23 cellular contexts compared by ENCODE assay signal in the genomic region with DNA sequence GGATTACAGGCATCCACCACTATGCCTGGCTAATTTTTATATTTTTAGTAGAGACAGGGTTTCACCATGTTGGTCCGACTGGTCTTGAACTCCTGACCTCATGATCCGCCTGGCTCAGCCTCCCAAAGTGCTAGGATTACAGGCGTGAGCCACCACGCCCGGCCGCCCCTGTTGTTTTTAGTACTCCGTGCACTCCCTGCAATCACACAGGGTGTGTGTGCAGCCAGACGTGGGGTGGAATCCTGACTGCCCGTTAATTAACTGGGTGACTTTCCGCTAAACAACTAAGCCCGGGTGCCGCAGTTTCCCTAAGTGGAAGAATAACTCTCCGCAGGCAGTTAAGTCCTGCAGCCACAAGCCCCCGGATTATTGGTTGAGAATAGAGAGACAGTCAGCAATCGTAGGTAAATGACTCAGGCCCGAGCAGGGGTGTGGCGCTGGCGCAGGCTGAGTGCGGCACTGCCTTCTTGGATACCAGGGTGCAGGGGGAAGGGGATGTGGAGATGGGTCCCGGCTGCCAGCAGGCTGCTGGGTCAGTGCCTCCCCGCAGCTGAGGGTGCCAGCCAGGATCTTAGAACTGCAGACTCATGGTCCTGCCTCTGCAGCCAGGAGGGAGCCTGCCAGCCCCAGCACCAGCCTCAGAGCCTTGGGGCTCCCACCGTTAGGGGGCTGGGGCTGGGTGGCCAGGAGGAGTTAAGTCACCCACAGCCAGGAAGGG. TPM values are rescaled to one million over a fixed set of nuclear protein-coding genes. Genes with fewer than 3 reads are reported as not detected.
DNase-seq lines count a peak whose midpoint lies in the region; ATAC-seq, FAIRE-seq and TF ChIP-seq lines count a peak whose summit lies in the region.
"Had no signal": no experiment of that assay in that cellular context is flagged by ENCODE, and none has a peak within 500 bp of the region (broad histone marks: within the 10 kb centered on the region; RNA-seq: fewer than 3 reads in every experiment).

No MANE protein-coding gene starts in this region.

- H3K4me1 ChIP-seq in HepG2 (ENCODE audit: insufficient read depth, low read length) (peaks cover 69% of the 10 kb centered on the region), right lobe of liver (peaks cover 0 to 3% (median 0%) of the 10 kb centered on the region in 4 donors), kidney (ENCODE audit: control insufficient read depth in 1 of 2, insufficient read depth in 1 of 2, low read depth in 1 of 2, low read length in 2 of 2) (peaks cover 0 to 4% of the 10 kb centered on the region in 2 donors), SJCRH30 (no peaks in the 10 kb centered on the region; the same call in 1 of the 2 replicates)

- H3K27me3 Mint-ChIP-seq in nephron progenitor cell (ENCODE audit: low read depth, poor library complexity) = no peaks in the 10 kb centered on the region
- H3K27me3 Mint-ChIP-seq in activated naive CD8-positive, alpha-beta T cell treated with anti-CD3 and anti-CD28 coated beads for 36 hours = no peaks in the 10 kb centered on the region
- H3K27me3 Mint-ChIP-seq: activated CD4-positive, alpha-beta T cell treated with anti-CD3 and anti-CD28 coated beads for 36 hours had no signal

- ATAC-seq in HepG2 (no peak), right lobe of liver (no peak), HG03045 (IDR thresholded peaks at IDR 0.05; ENCODE audit: unreplicated experiment) (no peak)
- ATAC-seq: activated CD4-positive, alpha-beta T cell treated with anti-CD3 and anti-CD28 coated beads for 36 hours; Right ventricle myocardium inferior had no signal

- no peak for TF ChIP-seq CTCF in HepG2 (CRISPR knock-in tag; IDR thresholded peaks at IDR 0.05)
- TF ChIP-seq CTCF in right lobe of liver (IDR thresholded peaks at IDR 0.05) = no peak
- peak in 10 of 56 donors; percentile 5 to 25 (median 13) for TF ChIP-seq CTCF in dorsolateral prefrontal cortex (IDR thresholded peaks at IDR 0.05 in 54 of 56, conservative IDR thresholded peaks at IDR 0.05 in 2 of 56; ENCODE audit: low read depth in 1 of 56, partially characterized antibody in 56 of 56)
- no peak for TF ChIP-seq CTCF in nephron progenitor cell (IDR thresholded peaks at IDR 0.05)
- TF ChIP-seq CTCF in kidney (IDR thresholded peaks at IDR 0.05; ENCODE audit: borderline replicate concordance, extremely low read depth, insufficient read depth) = no peak

- TF ChIP-seq EP300 in HepG2 (IDR thresholded peaks at IDR 0.05; ENCODE audit: low read depth in 2 of 2, low read length in 2 of 2) = no peak
- no peak for TF ChIP-seq EP300 in HepG2 (CRISPR knock-in tag; IDR thresholded peaks at IDR 0.05; ENCODE audit: borderline replicate concordance)

- POLR2A ChIA-PET in HepG2 (lab: Yijun Ruan, JAX) = no interaction called here

- in situ Hi-C loops in HepG2 (cut with HindIII; ENCODE audit: extremely low pct_ligation_motif_present, low pct_unique_long_range_greater_than_20kb) = no loop called here

- H3K79me2 ChIP-seq in HepG2 (ENCODE audit: insufficient read depth, low read length) = no peaks in the 10 kb centered on the region
- H3K79me2 ChIP-seq: hepatocyte had no signal

- no peak overlapping the region for H3K9ac ChIP-seq in HepG2 (ENCODE audit: insufficient read depth, low read depth, low read length)
- no peak overlapping the region for H3K9ac ChIP-seq in kidney (ENCODE audit: low read length in 2 of 2)

- H3K4me2 ChIP-seq in HepG2 (ENCODE audit: low read depth, low read length) = no peak overlapping the region; the same call in 1 of the 2 replicates
- H3K4me2 ChIP-seq: hepatocyte had no signal

- H3K4me3 ChIP-seq in HepG2 (replicated peaks in 1 of 3; ENCODE audit: insufficient read depth in 1 of 3, low read depth in 2 of 3, low read length in 3 of 3) (no peak overlapping the region), right lobe of liver (no peak overlapping the region), dorsolateral prefrontal cortex (no peak overlapping the region), kidney (ENCODE audit: low read length in 2 of 2) (no peak overlapping the region), SJCRH30 (no peak overlapping the region)
- H3K4me3 ChIP-seq: hepatocyte, left ventricle myocardium inferior, tibial artery had no signal

- H3K4me3 Mint-ChIP-seq in nephron progenitor cell = peak overlapping the region; percentile 32
- H3K4me3 Mint-ChIP-seq in activated naive CD8-positive, alpha-beta T cell treated with anti-CD3 and anti-CD28 coated beads for 36 hours = no peak overlapping the region
- H3K4me3 Mint-ChIP-seq: activated CD4-positive, alpha-beta T cell treated with anti-CD3 and anti-CD28 coated beads for 36 hours; activated naive CD8-positive, alpha-beta T cell treated with anti-CD3 and anti-CD28 coated beads, Interleukin-2, amount 10 ng/mL, durations not matched to agents 7 days and 5 days; CD8-positive, alpha-beta memory T cell; naive B cell had no signal

- no peak for TF ChIP-seq POLR2A in HepG2 (IDR thresholded peaks at IDR 0.05; ENCODE audit: insufficient read depth in 1 of 2, low read depth in 2 of 2, low read length in 2 of 2)
- TF ChIP-seq POLR2A in right lobe of liver (IDR thresholded peaks at IDR 0.05) = no peak

- TF ChIP-seq RAD21 in HepG2 (CRISPR knock-in tag; IDR thresholded peaks at IDR 0.05) = no peak

- FAIRE-seq in HepG2 (lab: Jason Lieb, UNC) = no peak
- no peak for FAIRE-seq in kidney (lab: Jason Lieb, UNC)
- FAIRE-seq: A204.1, endothelial cell of umbilical vein, G401.6 had no signal

- no peak overlapping the region for H3K27ac ChIP-seq in HepG2 (ENCODE audit: extremely low read length, insufficient read depth, low read length)
- no peak overlapping the region for H3K27ac ChIP-seq in right lobe of liver
- peak overlapping the region in 58 of 59 donors; percentile 80 to 99 (median 97) for H3K27ac ChIP-seq in dorsolateral prefrontal cortex
- H3K27ac ChIP-seq in kidney (ENCODE audit: low read depth in 2 of 2, low read length in 2 of 2) = no peak overlapping the region
- H3K27ac ChIP-seq in SJCRH30 = no peak overlapping the region
- H3K27ac ChIP-seq: hepatocyte, left ventricle myocardium inferior, tibial artery had no signal

- H4K20me1 ChIP-seq in HepG2 (ENCODE audit: insufficient read depth, low read length) = no peaks in the 10 kb centered on the region

- WGBS in HepG2 (ENCODE audit: low lambda C conversion rate) = 82% methylated on average over 22 of the region's 22 CpGs
- WGBS in right lobe of liver (ENCODE audit: insufficient coverage, low coverage, low lambda C conversion rate, missing lambda C conversion rate) = 75% methylated on average over 10 of the region's 22 CpGs

- H3K9me3 ChIP-seq in HepG2 (ENCODE audit: low read length) (no peaks in the 10 kb centered on the region), right lobe of liver (no peaks in the 10 kb centered on the region), kidney (ENCODE audit: control insufficient read depth in 1 of 2, low read length in 2 of 2) (peaks cover 0 to 3% of the 10 kb centered on the region in 2 donors), SJCRH30 (replicated peaks) (no peaks in the 10 kb centered on the region; the same call in 1 of the 2 replicates)
- H3K9me3 ChIP-seq: left ventricle myocardium inferior, tibial artery had no signal

- BruUV-seq in HepG2 (replicated peaks; lab: Mats Ljungman, UMichigan) = no TSS peak

- peaks cover 36% of the 10 kb centered on the region for H3K4me1 Mint-ChIP-seq in nephron progenitor cell
- H3K4me1 Mint-ChIP-seq in activated naive CD8-positive, alpha-beta T cell treated with anti-CD3 and anti-CD28 coated beads for 36 hours = peaks cover 7% of the 10 kb centered on the region

- no peak for DNase-seq in HepG2 (ENCODE audit: low spot score)
- no peak for DNase-seq in right lobe of liver
- DNase-seq in dorsolateral prefrontal cortex = peak in 5 of 10 donors; percentile 47 to 64 (median 58)
- DNase-seq in nephron progenitor cell = peak; percentile 25
- DNase-seq in kidney = no peak
- no peak for DNase-seq in activated naive CD8-positive, alpha-beta T cell treated with anti-CD3 and anti-CD28 coated beads for 36 hours
- no peak for DNase-seq in SJCRH30
- DNase-seq: activated CD4-positive, alpha-beta T cell treated with anti-CD3 and anti-CD28 coated beads for 36 hours; activated naive CD8-positive, alpha-beta T cell treated with anti-CD3 and anti-CD28 coated beads, Interleukin-2, amount 10 ng/mL, durations not matched to agents 7 days and 5 days; CD8-positive, alpha-beta memory T cell; central memory CD4-positive, alpha-beta T cell; left ventricle myocardium inferior; naive B cell; NCI-H1417 treated with DMSO at 0.1 percent for 48 hours; tibial artery had no signal

- intact Hi-C loops in HepG2 (cut with micrococcal nuclease; ENCODE audit: unreplicated experiment) = no loop called here
- intact Hi-C loops in right lobe of liver (cut with DNase I) = no loop called here
- intact Hi-C loops in dorsolateral prefrontal cortex (cut with DNase I) = no loop called here
- intact Hi-C loops in kidney (cut with DNase I) = no loop called here

- CTCF ChIA-PET in HepG2 (lab: Yijun Ruan, JAX; ENCODE audit: low intra/inter-chr PET ratio, low total read pairs) = no interaction called here

- H3K27ac Mint-ChIP-seq in nephron progenitor cell = peak overlapping the region; percentile 94
- no peak overlapping the region for H3K27ac Mint-ChIP-seq in activated naive CD8-positive, alpha-beta T cell treated with anti-CD3 and anti-CD28 coated beads for 36 hours
- H3K27ac Mint-ChIP-seq: activated CD4-positive, alpha-beta T cell treated with anti-CD3 and anti-CD28 coated beads for 36 hours; activated naive CD8-positive, alpha-beta T cell treated with anti-CD3 and anti-CD28 coated beads, Interleukin-2, amount 10 ng/mL, durations not matched to agents 7 days and 5 days had no signal

- H3K27me3 ChIP-seq in HepG2 (ENCODE audit: control insufficient read depth in 1 of 2, insufficient read depth in 2 of 2, low read length in 2 of 2) (no peaks in the 10 kb centered on the region), right lobe of liver (no peaks in the 10 kb centered on the region), dorsolateral prefrontal cortex (no peaks in the 10 kb centered on the region), SJCRH30 (no peaks in the 10 kb centered on the region; the same call in 1 of the 2 replicates)
- H3K27me3 ChIP-seq: hepatocyte had no signal

- peaks cover 9% of the 10 kb centered on the region for H3K9me3 Mint-ChIP-seq in nephron progenitor cell
- H3K9me3 Mint-ChIP-seq in activated naive CD8-positive, alpha-beta T cell treated with anti-CD3 and anti-CD28 coated beads for 36 hours = no peaks in the 10 kb centered on the region
- H3K9me3 Mint-ChIP-seq: CD8-positive, alpha-beta memory T cell had no signal

- H3K36me3 Mint-ChIP-seq in nephron progenitor cell (ENCODE audit: low read depth) = no peaks in the 10 kb centered on the region
- peaks cover 2% of the 10 kb centered on the region for H3K36me3 Mint-ChIP-seq in activated naive CD8-positive, alpha-beta T cell treated with anti-CD3 and anti-CD28 coated beads for 36 hours
- H3K36me3 Mint-ChIP-seq: CD8-positive, alpha-beta memory T cell; naive B cell had no signal

- H3K36me3 ChIP-seq in HepG2 (replicated peaks in 1 of 2; ENCODE audit: control insufficient read depth in 1 of 2, insufficient read depth in 2 of 2, low read length in 2 of 2) (no peaks in the 10 kb centered on the region), right lobe of liver (no peaks in the 10 kb centered on the region), kidney (ENCODE audit: control insufficient read depth in 1 of 2, insufficient read depth in 2 of 2, low read length in 2 of 2) (no peaks in the 10 kb centered on the region), SJCRH30 (no peaks in the 10 kb centered on the region)
- H3K36me3 ChIP-seq: left ventricle myocardium inferior, tibial artery had no signal

- H2AFZ ChIP-seq in HepG2 (ENCODE audit: low read length) = no peak overlapping the region
- H2AFZ ChIP-seq: hepatocyte had no signal

RNA-seq across cellular contexts. Expression of gene FXYD3, which starts 6.1 kb away (rescaled TPM):
- total RNA-seq in HepG2 (2016; rRNA removed; fragmentation: Illumina TruSeq; extraction: Trizol) (not detected in 2 replicates), right lobe of liver (1 to 10 TPM in 1 of 6 experiments, not detected in 5; 1.0 TPM), dorsolateral prefrontal cortex (10 to 100 TPM in 2 of 120 experiments, 1 to 10 TPM in 110, under 1 TPM in 5, not detected in 3; 0.55 to 17.3 (median 3.3) TPM), kidney (33.7 TPM)
- not detected in 2 replicates for total RNA-seq in HepG2 (2016; cell fraction: cytosol; rRNA removed; fragmentation: Illumina TruSeq; extraction: Trizol; ENCODE audit: low read depth)
- total RNA-seq in HepG2 (2016; cell fraction: insoluble cytoplasmic fraction; rRNA removed; fragmentation: Illumina TruSeq; extraction: Trizol) = not detected in 2 replicates
- total RNA-seq in HepG2 (2016; cell fraction: membrane; rRNA removed; fragmentation: Illumina TruSeq; extraction: Trizol) = not detected in 2 replicates
- total RNA-seq in HepG2 (2016; cell fraction: nucleus; rRNA removed; fragmentation: Illumina TruSeq; extraction: Trizol) = not detected in 2 replicates
- polyA plus RNA-seq in HepG2 (2011; rRNA removed) (4.9 and 5.5 TPM in 2 replicates), kidney (ENCODE audit: insufficient read depth, low read depth, low replicate concordance) (26.4 TPM)
- 2.7 and 4.0 TPM in 2 replicates for polyA plus RNA-seq in HepG2 (2011; cell fraction: cytosol; rRNA removed)
- polyA plus RNA-seq in HepG2 (2011; cell fraction: nucleus; rRNA removed) = 3.8 and 4.8 TPM in 2 replicates
- polyA plus RNA-seq in HepG2 (2012) = 3.1 and 5.9 TPM in 2 replicates
- not detected in 2 replicates for polyA plus RNA-seq in HepG2 (2016; cell fraction: cytosol; fragmentation: Illumina TruSeq; extraction: Trizol; ENCODE audit: low read depth)
- polyA plus RNA-seq in HepG2 (2016; cell fraction: insoluble cytoplasmic fraction; fragmentation: Illumina TruSeq; extraction: Trizol; ENCODE audit: low read depth) = not detected in 2 replicates
- polyA plus RNA-seq in HepG2 (2016; cell fraction: membrane; fragmentation: Illumina TruSeq; extraction: Trizol; ENCODE audit: low read depth) = not detected in 2 replicates
- polyA plus RNA-seq in HepG2 (2016; cell fraction: nucleus; fragmentation: Illumina TruSeq; extraction: Trizol; ENCODE audit: insufficient read depth, low read depth) = not detected in 2 replicates
- polyA minus RNA-seq in HepG2 (2011; rRNA and poly(A)+ RNA removed; ENCODE audit: low replicate concordance) = 1.1 and 15.3 TPM in 2 replicates
- 0.99 TPM in 1 of 2 replicates, not detected in the other for polyA minus RNA-seq in HepG2 (2011; cell fraction: cytosol; rRNA and poly(A)+ RNA removed)
- polyA minus RNA-seq in HepG2 (2011; cell fraction: nucleus; rRNA and poly(A)+ RNA removed) = 2.6 TPM in 1 of 2 replicates, not detected in the other
- not detected for total RNA-seq in activated naive CD8-positive, alpha-beta T cell treated with anti-CD3 and anti-CD28 coated beads for 36 hours
- total RNA-seq in SJCRH30 (2014; rRNA removed; shearing (Covaris generic)) = not detected in 2 replicates
- total RNA-seq: activated CD4-positive, alpha-beta T cell treated with anti-CD3 and anti-CD28 coated beads for 36 hours; activated naive CD8-positive, alpha-beta T cell treated with anti-CD3 and anti-CD28 coated beads, Interleukin-2, amount 10 ng/mL, durations not matched to agents 7 days and 5 days; CD8-positive, alpha-beta memory T cell; endothelial cell of umbilical vein; pulmonary artery endothelial cell; T-helper 2 cell treated with Interferon-gamma antibody and Interleukin-4, amounts not matched to agents 100 ng/mL and 5 ng/mL, for 36 hours had no signal
- polyA plus RNA-seq: CD8-positive, alpha-beta memory T cell; endothelial cell of umbilical vein had no signal

RNA-seq across cellular contexts. Expression of gene LGI4, which starts 25.3 kb away (rescaled TPM):
- total RNA-seq in HepG2 (2016; rRNA removed; fragmentation: Illumina TruSeq; extraction: Trizol) (not detected in 2 replicates), right lobe of liver (1 to 10 TPM in 5 of 6 experiments, under 1 TPM in 1; 0.99 to 2.0 (median 1.5) TPM), dorsolateral prefrontal cortex (100 to 1,000 TPM in 9 of 120 experiments, 10 to 100 TPM in 111; 44.4 to 136 (median 72.9) TPM), kidney (7.5 TPM)
- total RNA-seq in HepG2 (2016; cell fraction: cytosol; rRNA removed; fragmentation: Illumina TruSeq; extraction: Trizol; ENCODE audit: low read depth) = not detected in 2 replicates
- total RNA-seq in HepG2 (2016; cell fraction: insoluble cytoplasmic fraction; rRNA removed; fragmentation: Illumina TruSeq; extraction: Trizol) = not detected in 2 replicates
- total RNA-seq in HepG2 (2016; cell fraction: membrane; rRNA removed; fragmentation: Illumina TruSeq; extraction: Trizol) = not detected in 2 replicates
- not detected in 2 replicates for total RNA-seq in HepG2 (2016; cell fraction: nucleus; rRNA removed; fragmentation: Illumina TruSeq; extraction: Trizol)
- polyA plus RNA-seq in HepG2 (2011; rRNA removed) (2.8 and 4.2 TPM in 2 replicates), kidney (ENCODE audit: insufficient read depth, low read depth, low replicate concordance) (5.1 TPM)
- polyA plus RNA-seq in HepG2 (2011; cell fraction: cytosol; rRNA removed) = 1.2 and 2.3 TPM in 2 replicates
- polyA plus RNA-seq in HepG2 (2011; cell fraction: nucleus; rRNA removed) = 19.3 and 20.3 TPM in 2 replicates
- polyA plus RNA-seq in HepG2 (2012) = 2.5 and 5.6 TPM in 2 replicates
- not detected in 2 replicates for polyA plus RNA-seq in HepG2 (2016; cell fraction: cytosol; fragmentation: Illumina TruSeq; extraction: Trizol; ENCODE audit: low read depth)
- not detected in 2 replicates for polyA plus RNA-seq in HepG2 (2016; cell fraction: insoluble cytoplasmic fraction; fragmentation: Illumina TruSeq; extraction: Trizol; ENCODE audit: low read depth)
- polyA plus RNA-seq in HepG2 (2016; cell fraction: membrane; fragmentation: Illumina TruSeq; extraction: Trizol; ENCODE audit: low read depth) = not detected in 2 replicates
- not detected in 2 replicates for polyA plus RNA-seq in HepG2 (2016; cell fraction: nucleus; fragmentation: Illumina TruSeq; extraction: Trizol; ENCODE audit: insufficient read depth, low read depth)
- 0.16 and 2.2 TPM in 2 replicates for polyA minus RNA-seq in HepG2 (2011; rRNA and poly(A)+ RNA removed; ENCODE audit: low replicate concordance)
- polyA minus RNA-seq in HepG2 (2011; cell fraction: cytosol; rRNA and poly(A)+ RNA removed) = 0.59 and 0.88 TPM in 2 replicates
- polyA minus RNA-seq in HepG2 (2011; cell fraction: nucleus; rRNA and poly(A)+ RNA removed) = 0.39 and 1.5 TPM in 2 replicates
- not detected for total RNA-seq in activated naive CD8-positive, alpha-beta T cell treated with anti-CD3 and anti-CD28 coated beads for 36 hours
- total RNA-seq in SJCRH30 (2014; rRNA removed; shearing (Covaris generic)) = not detected in 2 replicates
- total RNA-seq: endothelial cell of umbilical vein, pulmonary artery endothelial cell had no signal
- polyA plus RNA-seq: CD8-positive, alpha-beta memory T cell; endothelial cell of umbilical vein had no signal

RNA-seq across cellular contexts. Expression of gene FXYD1, which starts 29.1 kb away (rescaled TPM):
- total RNA-seq in HepG2 (2016; rRNA removed; fragmentation: Illumina TruSeq; extraction: Trizol) (not detected in 2 replicates), right lobe of liver (100 to 1,000 TPM in 4 of 6 experiments, 10 to 100 TPM in 2; 38.9 to 263 (median 140) TPM), dorsolateral prefrontal cortex (100 to 1,000 TPM in 117 of 120 experiments, 10 to 100 TPM in 3; 86.4 to 482 (median 185) TPM), kidney (31.8 TPM)
- 0.81 TPM in 1 of 2 replicates, not detected in the other for total RNA-seq in HepG2 (2016; cell fraction: cytosol; rRNA removed; fragmentation: Illumina TruSeq; extraction: Trizol; ENCODE audit: low read depth)
- not detected in 2 replicates for total RNA-seq in HepG2 (2016; cell fraction: insoluble cytoplasmic fraction; rRNA removed; fragmentation: Illumina TruSeq; extraction: Trizol)
- 0.83 and 1.4 TPM in 2 replicates for total RNA-seq in HepG2 (2016; cell fraction: membrane; rRNA removed; fragmentation: Illumina TruSeq; extraction: Trizol)
- not detected in 2 replicates for total RNA-seq in HepG2 (2016; cell fraction: nucleus; rRNA removed; fragmentation: Illumina TruSeq; extraction: Trizol)
- polyA plus RNA-seq in HepG2 (2011; rRNA removed) (27.0 and 31.2 TPM in 2 replicates), kidney (ENCODE audit: insufficient read depth, low read depth, low replicate concordance) (39.0 TPM)
- polyA plus RNA-seq in HepG2 (2011; cell fraction: cytosol; rRNA removed) = 20.2 and 28.4 TPM in 2 replicates
- 60.9 and 88.5 TPM in 2 replicates for polyA plus RNA-seq in HepG2 (2011; cell fraction: nucleus; rRNA removed)
- 49.0 and 114 TPM in 2 replicates for polyA plus RNA-seq in HepG2 (2012)
- 1.3 and 2.3 TPM in 2 replicates for polyA plus RNA-seq in HepG2 (2016; cell fraction: cytosol; fragmentation: Illumina TruSeq; extraction: Trizol; ENCODE audit: low read depth)
- polyA plus RNA-seq in HepG2 (2016; cell fraction: insoluble cytoplasmic fraction; fragmentation: Illumina TruSeq; extraction: Trizol; ENCODE audit: low read depth) = 1.1 and 1.5 TPM in 2 replicates
- polyA plus RNA-seq in HepG2 (2016; cell fraction: membrane; fragmentation: Illumina TruSeq; extraction: Trizol; ENCODE audit: low read depth) = 0.93 and 1.2 TPM in 2 replicates
- polyA plus RNA-seq in HepG2 (2016; cell fraction: nucleus; fragmentation: Illumina TruSeq; extraction: Trizol; ENCODE audit: insufficient read depth, low read depth) = 1.4 and 1.7 TPM in 2 replicates
- 11.9 TPM in 1 of 2 replicates, not detected in the other for polyA minus RNA-seq in HepG2 (2011; rRNA and poly(A)+ RNA removed; ENCODE audit: low replicate concordance)
- 7.0 and 12.8 TPM in 2 replicates for polyA minus RNA-seq in HepG2 (2011; cell fraction: cytosol; rRNA and poly(A)+ RNA removed)
- 2.5 and 4.8 TPM in 2 replicates for polyA minus RNA-seq in HepG2 (2011; cell fraction: nucleus; rRNA and poly(A)+ RNA removed)
- 1 to 10 TPM; 1.1 TPM for total RNA-seq in activated naive CD8-positive, alpha-beta T cell treated with anti-CD3 and anti-CD28 coated beads for 36 hours
- not detected in 2 replicates for total RNA-seq in SJCRH30 (2014; rRNA removed; shearing (Covaris generic))
- total RNA-seq: activated naive CD8-positive, alpha-beta T cell treated with anti-CD3 and anti-CD28 coated beads, Interleukin-2, amount 10 ng/mL, durations not matched to agents 7 days and 5 days; CD8-positive, alpha-beta memory T cell; endothelial cell of umbilical vein had no signal
- polyA plus RNA-seq: endothelial cell of umbilical vein had no signal

RNA-seq across cellular contexts. Expression of gene FXYD7, which starts 33.5 kb away (rescaled TPM):
- total RNA-seq in HepG2 (2016; rRNA removed; fragmentation: Illumina TruSeq; extraction: Trizol) (not detected in 2 replicates), right lobe of liver (under 1 TPM in 1 of 6 experiments, not detected in 5; 0.49 TPM), dorsolateral prefrontal cortex (100 to 1,000 TPM in 116 of 120 experiments, 10 to 100 TPM in 4; 72.7 to 214 (median 155) TPM), kidney (0.94 TPM)
- total RNA-seq in HepG2 (2016; cell fraction: cytosol; rRNA removed; fragmentation: Illumina TruSeq; extraction: Trizol; ENCODE audit: low read depth) = not detected in 2 replicates
- total RNA-seq in HepG2 (2016; cell fraction: insoluble cytoplasmic fraction; rRNA removed; fragmentation: Illumina TruSeq; extraction: Trizol) = not detected in 2 replicates
- total RNA-seq in HepG2 (2016; cell fraction: membrane; rRNA removed; fragmentation: Illumina TruSeq; extraction: Trizol) = not detected in 2 replicates
- total RNA-seq in HepG2 (2016; cell fraction: nucleus; rRNA removed; fragmentation: Illumina TruSeq; extraction: Trizol) = not detected in 2 replicates
- polyA plus RNA-seq in HepG2 (2011; rRNA removed) (0.17 and 0.55 TPM in 2 replicates), kidney (ENCODE audit: insufficient read depth, low read depth, low replicate concordance) (not detected)
- polyA plus RNA-seq in HepG2 (2011; cell fraction: cytosol; rRNA removed) = not detected in 2 replicates
- polyA plus RNA-seq in HepG2 (2011; cell fraction: nucleus; rRNA removed) = 2.3 and 3.0 TPM in 2 replicates
- 0.40 and 0.55 TPM in 2 replicates for polyA plus RNA-seq in HepG2 (2012)
- not detected in 2 replicates for polyA plus RNA-seq in HepG2 (2016; cell fraction: cytosol; fragmentation: Illumina TruSeq; extraction: Trizol; ENCODE audit: low read depth)
- polyA plus RNA-seq in HepG2 (2016; cell fraction: insoluble cytoplasmic fraction; fragmentation: Illumina TruSeq; extraction: Trizol; ENCODE audit: low read depth) = not detected in 2 replicates
- polyA plus RNA-seq in HepG2 (2016; cell fraction: membrane; fragmentation: Illumina TruSeq; extraction: Trizol; ENCODE audit: low read depth) = not detected in 2 replicates
- not detected in 2 replicates for polyA plus RNA-seq in HepG2 (2016; cell fraction: nucleus; fragmentation: Illumina TruSeq; extraction: Trizol; ENCODE audit: insufficient read depth, low read depth)
- polyA minus RNA-seq in HepG2 (2011; rRNA and poly(A)+ RNA removed; ENCODE audit: low replicate concordance) = 1.1 TPM in 1 of 2 replicates, not detected in the other
- not detected in 2 replicates for polyA minus RNA-seq in HepG2 (2011; cell fraction: cytosol; rRNA and poly(A)+ RNA removed)
- not detected in 2 replicates for polyA minus RNA-seq in HepG2 (2011; cell fraction: nucleus; rRNA and poly(A)+ RNA removed)
- total RNA-seq in activated naive CD8-positive, alpha-beta T cell treated with anti-CD3 and anti-CD28 coated beads for 36 hours = under 1 TPM; 0.54 to 0.62 TPM
- not detected in 2 replicates for total RNA-seq in SJCRH30 (2014; rRNA removed; shearing (Covaris generic))
- total RNA-seq: endothelial cell of umbilical vein, left ventricle myocardium inferior, pulmonary artery endothelial cell, Right ventricle myocardium inferior had no signal
- polyA plus RNA-seq: endothelial cell of umbilical vein had no signal

RNA-seq across cellular contexts. Expression of gene FXYD5, which starts 45.0 kb away (rescaled TPM):
- not detected in 2 replicates for total RNA-seq in HepG2 (2016; rRNA removed; fragmentation: Illumina TruSeq; extraction: Trizol)
- total RNA-seq in HepG2 (2016; cell fraction: cytosol; rRNA removed; fragmentation: Illumina TruSeq; extraction: Trizol; ENCODE audit: low read depth) = not detected in 2 replicates
- total RNA-seq in HepG2 (2016; cell fraction: insoluble cytoplasmic fraction; rRNA removed; fragmentation: Illumina TruSeq; extraction: Trizol) = not detected in 2 replicates
- total RNA-seq in HepG2 (2016; cell fraction: membrane; rRNA removed; fragmentation: Illumina TruSeq; extraction: Trizol) = not detected in 2 replicates
- not detected in 2 replicates for total RNA-seq in HepG2 (2016; cell fraction: nucleus; rRNA removed; fragmentation: Illumina TruSeq; extraction: Trizol)
- 0.65 and 0.91 TPM in 2 replicates for polyA plus RNA-seq in HepG2 (2011; rRNA removed)
- polyA plus RNA-seq in HepG2 (2011; cell fraction: cytosol; rRNA removed) = 1.2 TPM in 2 replicates
- 0.64 and 1.2 TPM in 2 replicates for polyA plus RNA-seq in HepG2 (2011; cell fraction: nucleus; rRNA removed)
- 1.1 and 2.2 TPM in 2 replicates for polyA plus RNA-seq in HepG2 (2012)
- polyA plus RNA-seq in HepG2 (2016; cell fraction: cytosol; fragmentation: Illumina TruSeq; extraction: Trizol; ENCODE audit: low read depth) = 0.53 and 0.72 TPM in 2 replicates
- polyA plus RNA-seq in HepG2 (2016; cell fraction: insoluble cytoplasmic fraction; fragmentation: Illumina TruSeq; extraction: Trizol; ENCODE audit: low read depth) = 0.29 TPM in 1 of 2 replicates, not detected in the other
- 0.47 TPM in 1 of 2 replicates, not detected in the other for polyA plus RNA-seq in HepG2 (2016; cell fraction: membrane; fragmentation: Illumina TruSeq; extraction: Trizol; ENCODE audit: low read depth)
- polyA plus RNA-seq in HepG2 (2016; cell fraction: nucleus; fragmentation: Illumina TruSeq; extraction: Trizol; ENCODE audit: insufficient read depth, low read depth) = 0.89 TPM in 1 of 2 replicates, not detected in the other
- 0.60 and 172 TPM in 2 replicates for polyA minus RNA-seq in HepG2 (2011; rRNA and poly(A)+ RNA removed; ENCODE audit: low replicate concordance)
- not detected in 2 replicates for polyA minus RNA-seq in HepG2 (2011; cell fraction: cytosol; rRNA and poly(A)+ RNA removed)
- polyA minus RNA-seq in HepG2 (2011; cell fraction: nucleus; rRNA and poly(A)+ RNA removed) = not detected in 2 replicates
- 10 to 100 TPM in 4 of 6 experiments, 1 to 10 TPM in 2; 5.6 to 23.6 (median 14.2) TPM for total RNA-seq in right lobe of liver
- 10 to 100 TPM in 101 of 120 experiments, 1 to 10 TPM in 19; 5.8 to 36.4 (median 14.0) TPM for total RNA-seq in dorsolateral prefrontal cortex
- 84.5 TPM for total RNA-seq in kidney
- 41.9 TPM for polyA plus RNA-seq in kidney (ENCODE audit: insufficient read depth, low read depth, low replicate concordance)
- total RNA-seq in activated naive CD8-positive, alpha-beta T cell treated with anti-CD3 and anti-CD28 coated beads for 36 hours = 100 to 1,000 TPM; 272 to 275 TPM
- 4.0 and 6.6 TPM in 2 replicates for total RNA-seq in SJCRH30 (2014; rRNA removed; shearing (Covaris generic))

Comparison
In these comparisons a context has a peak if more than half of its experiments do, and no peak if none do; other contexts are left out.
1. RNA of gene FXYD1, which starts 29.1 kb away (total RNA-seq): 86.4 to 482 TPM in dorsolateral prefrontal cortex, 38.9 to 263 TPM in right lobe of liver and 31.8 TPM in kidney (single experiment); 1.1 TPM in activated naive CD8-positive, alpha-beta T cell treated with anti-CD3 and anti-CD28 coated beads for 36 hours, 0.81 to 1.4 TPM in HepG2 and not detected in SJCRH30; every median in the first group is over 10 times any median in the second.
2. H3K27ac ChIP-seq: peak in dorsolateral prefrontal cortex (58 of 59); none in HepG2 (single experiment), right lobe of liver (0 of 3), kidney (0 of 2) and SJCRH30 (single experiment).